Comparison of ENCODE assay signal across 9 cellular contexts in genomic region chr6:32439708-32440214, GRCh38. TPM values are rescaled to one million over a fixed set of nuclear protein-coding genes. Genes with fewer than 3 reads are reported as not detected.
A peak's percentile ranks its signal among the peaks of the same experiment; 100 is the strongest.
DNase-seq lines count a peak whose midpoint lies in the region; ATAC-seq lines count a peak whose summit lies in the region.
"Had no signal": no experiment of that assay in that cellular context is flagged by ENCODE, and none has a peak within 500 bp of the region (broad histone marks: within the 10 kb centered on the region; RNA-seq: fewer than 3 reads in every experiment).

Gene HLA-DRA (plus strand): TSS chr6:32439887. CDS start chr6:32439951, 64 bp downstream.

- peak within 1 kb of the TSS; percentile 47 for H3K27ac ChIP-seq in temporal lobe (ENCODE audit: low read depth, low read length)
- H3K27ac ChIP-seq: epithelial cell of prostate had no signal

- peak; percentile 57 for DNase-seq in EL
- DNase-seq in SK-N-DZ (ENCODE audit: low spot score) = peak; percentile 20
- peak; percentile 44 for DNase-seq in cerebellar cortex (ENCODE audit: low spot score)
- DNase-seq in kidney glomerular epithelial cell (lab: John Stamatoyannopoulos, UW) = peak; percentile 28
- DNase-seq in DMS79 treated with DMSO at 0.1 percent for 48 hours (lab: John Stamatoyannopoulos, UW) = no peak

- ATAC-seq in GM19328 (IDR thresholded peaks at IDR 0.05; ENCODE audit: unreplicated experiment) (peak; percentile 73), HG03432 (IDR thresholded peaks at IDR 0.05; ENCODE audit: unreplicated experiment) (peak; percentile 80)

RNA-seq across cellular contexts. Expression of gene HLA-DRA, which starts in this region (rescaled TPM):
- polyA plus RNA-seq in SK-N-DZ (2014; cell fraction: cytosol; rRNA removed) = not detected in 2 replicates
- not detected in 2 replicates for polyA plus RNA-seq in SK-N-DZ (2014; cell fraction: nucleus; rRNA removed)
- total RNA-seq in temporal lobe = 2.2 TPM
